25 cellular contexts compared by ENCODE assay signal in genomic region chr5:138188632-138189031, GRCh38. TPM values are rescaled to one million over a fixed set of nuclear protein-coding genes. Genes with fewer than 3 reads are reported as not detected.
"Had no signal": no experiment of that assay in that cellular context is flagged by ENCODE, and none has a peak within 500 bp of the region (broad histone marks: within the 10 kb centered on the region; RNA-seq: fewer than 3 reads in every experiment).

No MANE protein-coding gene starts in this region.

- H3K27ac ChIP-seq: brain microvascular endothelial cell, coronary artery, ovary, psoas muscle, right lobe of liver, testis, upper lobe of left lung, WERI-Rb-1 had no signal

- H3K9me3 ChIP-seq: mucosa of descending colon, ovary, psoas muscle, right lobe of liver, testis, upper lobe of left lung had no signal

- FAIRE-seq: endometrium, frontal cortex, small intestine had no signal

- H3K4me1 ChIP-seq: psoas muscle, right lobe of liver, testis, upper lobe of left lung had no signal

- H3K27me3 ChIP-seq: brain microvascular endothelial cell, ovary, right lobe of liver, testis, upper lobe of left lung had no signal

- DNase-seq: activated CD4-positive, alpha-beta memory T cell treated with anti-CD3 and anti-CD28 coated beads for 36 hours; activated naive CD4-positive, alpha-beta T cell; activated T-cell treated with anti-CD3 and anti-CD28 coated beads for 4 hours; aorta; brain microvascular endothelial cell; head of caudate nucleus; immature natural killer cell; kidney glomerular epithelial cell; mesenchymal stem cell; mucosa of descending colon; naive B cell; ovary; psoas muscle; right lobe of liver; small intestine; stimulated activated CD4-positive, alpha-beta T cell treated with anti-CD3 and anti-CD28 coated beads, Interleukin-15, amount 100 ng/mL, for 24 hours; stimulated activated CD4-positive, alpha-beta T cell treated with anti-CD3 and anti-CD28 coated beads, Interleukin-2, amount 100 ng/mL, for 48 hours; testis; upper lobe of left lung; WERI-Rb-1 had no signal

- ATAC-seq: activated T-helper 17 cell treated with anti-CD3 and anti-CD28 coated beads, Interleukin-2, amount 50 U/mL, for 72 hours; mucosa of descending colon; psoas muscle; right lobe of liver had no signal

- H3K36me3 ChIP-seq: ovary had no signal

- H3K4me3 ChIP-seq: coronary artery, mucosa of descending colon, ovary, psoas muscle, right lobe of liver, testis, upper lobe of left lung had no signal

RNA-seq across cellular contexts. Expression of gene NME5, which starts 49.4 kb away (rescaled TPM):
- total RNA-seq: activated CD4-positive, alpha-beta memory T cell treated with anti-CD3 and anti-CD28 coated beads for 36 hours; activated T-helper 17 cell treated with anti-CD3 and anti-CD28 coated beads, Interleukin-2, amount 50 U/mL, for 72 hours; T-helper 2 cell treated with Interferon-gamma antibody and Interleukin-4, amounts not matched to agents 100 ng/mL and 5 ng/mL, for 36 hours had no signal
- polyA plus RNA-seq: immature natural killer cell had no signal
